In the genomic region with DNA sequence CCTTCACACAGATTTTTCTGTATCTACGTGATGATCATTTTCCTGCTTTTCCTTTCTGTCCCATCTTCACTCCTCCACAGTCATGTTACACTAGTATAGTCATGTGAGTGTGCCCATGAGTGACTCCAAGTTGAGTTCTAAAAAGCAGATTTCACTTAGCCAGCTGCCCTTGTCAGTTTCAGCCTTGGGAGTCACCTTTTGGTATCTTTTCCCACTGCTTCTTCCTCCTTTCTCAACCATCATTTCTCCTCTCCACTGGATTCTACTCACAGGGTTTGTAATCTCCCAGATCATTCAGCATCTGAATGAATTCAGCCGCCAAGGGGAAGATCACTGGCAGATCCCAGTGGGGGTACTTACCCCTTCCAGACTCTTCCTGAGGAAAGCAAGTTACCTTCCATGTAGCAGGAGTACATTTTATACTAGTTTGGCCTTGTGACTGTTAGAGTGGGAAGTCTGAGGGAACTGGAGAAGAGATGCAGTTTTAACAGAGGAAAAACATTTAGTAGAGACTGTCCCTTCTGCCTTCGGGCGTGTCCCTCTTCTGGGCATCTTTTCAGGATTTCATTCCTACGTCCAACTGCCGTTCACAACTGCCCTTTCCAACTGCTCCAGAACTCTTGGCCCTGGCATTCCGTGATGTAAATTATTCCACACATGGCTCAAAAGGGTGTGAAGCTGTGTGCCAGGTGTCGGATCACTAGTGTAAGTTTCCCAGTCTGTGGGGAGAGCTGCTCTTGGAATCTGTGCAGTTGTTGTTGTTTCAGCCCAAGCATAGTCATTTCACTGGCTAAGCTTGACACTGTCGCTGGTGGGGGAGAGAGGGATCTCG, we compare ENCODE assay signal across 11 cellular contexts. TPM values are rescaled to one million over a fixed set of nuclear protein-coding genes. Genes with fewer than 3 reads are reported as not detected.
A peak's percentile ranks its signal among the peaks of the same experiment; 100 is the strongest.
DNase-seq lines count a peak whose midpoint lies in the region; ATAC-seq and TF ChIP-seq lines count a peak whose summit lies in the region.
"Had no signal": no experiment of that assay in that cellular context is flagged by ENCODE, and none has a peak within 500 bp of the region (broad histone marks: within the 10 kb centered on the region; RNA-seq: fewer than 3 reads in every experiment).

No MANE protein-coding gene starts in this region.

- no peaks in the 10 kb centered on the region for H3K27me3 ChIP-seq in GM23338 (ENCODE audit: insufficient read depth)
- no peaks in the 10 kb centered on the region for H3K27me3 ChIP-seq in spleen (replicated peaks in 1 of 7)

- intact Hi-C loops in spleen (cut with DNase I; ENCODE audit: low total_unique reads) (no loop called here), CD14-positive monocyte (cut with micrococcal nuclease) (no loop called here)
- intact Hi-C loops in activated T-helper 2 cell treated with anti-CD3 and anti-CD28 coated beads, Interferon-gamma antibody, Interleukin-2, Interleukin-4, amounts not matched to agents 10 μg/mL and 5 μg/mL and 100 μg/mL, durations not matched to agents 14 hours and 24 hours and 36 hours (cut with micrococcal nuclease): no loop called here

- H3K4me1 ChIP-seq in GM23338 (ENCODE audit: insufficient read depth) (peaks cover 27% of the 10 kb centered on the region), spleen (peaks cover 8 to 53% (median 21%) of the 10 kb centered on the region in 6 donors)

- no peak for TF ChIP-seq POLR2A in spleen (IDR thresholded peaks at IDR 0.05)

- H3K4me3 ChIP-seq in GM23338 (no peak overlapping the region), spleen (no peak overlapping the region)

- peak; percentile 85 for ATAC-seq in GM23338
- ATAC-seq in GM21529 (IDR thresholded peaks at IDR 0.05; ENCODE audit: unreplicated experiment): no peak
- no peak for ATAC-seq in GM21723 (IDR thresholded peaks at IDR 0.05; ENCODE audit: unreplicated experiment)

- no peak for TF ChIP-seq CTCF in GM23338 (conservative IDR thresholded peaks at IDR 0.05; ENCODE audit: low read depth in 2 of 2)
- TF ChIP-seq CTCF in spleen (IDR thresholded peaks at IDR 0.05 in 8 of 11, conservative IDR thresholded peaks at IDR 0.05 in 3 of 11): no peak
- TF ChIP-seq CTCF in CD14-positive monocyte (IDR thresholded peaks at IDR 0.05): no peak

- H3K9me2 ChIP-seq in GM23338 (ENCODE audit: insufficient read depth): no peaks in the 10 kb centered on the region

- H3K36me3 Mint-ChIP-seq in GM23338 (ENCODE audit: low read depth) (peaks cover 5% of the 10 kb centered on the region; the same call in 2 of the 3 replicates), CD14-positive monocyte (peaks cover 29 to 54% of the 10 kb centered on the region in 2 donors)
- H3K36me3 Mint-ChIP-seq in activated T-helper 2 cell treated with anti-CD3 and anti-CD28 coated beads, Interferon-gamma antibody, Interleukin-2, Interleukin-4, amounts not matched to agents 10 μg/mL and 5 μg/mL and 100 μg/mL, durations not matched to agents 14 hours and 24 hours and 36 hours (ENCODE audit: low read depth): no peaks in the 10 kb centered on the region

- H3K4me3 Mint-ChIP-seq in GM23338: no peak overlapping the region
- H3K4me3 Mint-ChIP-seq in activated T-helper 2 cell treated with anti-CD3 and anti-CD28 coated beads, Interferon-gamma antibody, Interleukin-2, Interleukin-4, amounts not matched to agents 10 μg/mL and 5 μg/mL and 100 μg/mL, durations not matched to agents 14 hours and 24 hours and 36 hours (ENCODE audit: low read depth): no peak overlapping the region
- H3K4me3 Mint-ChIP-seq in CD14-positive monocyte: no peak overlapping the region

- 0 out of 2 replicates have a peak, but pooled peaks cover 4% of the 10 kb centered on the region for H4K20me1 ChIP-seq in GM23338 (replicated peaks; ENCODE audit: insufficient read depth)

- no peaks in the 10 kb centered on the region for H3F3A ChIP-seq in GM23338 (replicated peaks; ENCODE audit: low read depth)

- H3K79me2 ChIP-seq in GM23338 (replicated peaks; ENCODE audit: insufficient read depth): no peaks in the 10 kb centered on the region

- WGBS in spleen, 5 donors: 78 to 89% (median 84%) methylated on average over 10 of the region's 10 CpGs

- H3K27me3 Mint-ChIP-seq in GM23338 (ENCODE audit: insufficient read depth, low read depth, poor library complexity) (no peaks in the 10 kb centered on the region), CD14-positive monocyte (ENCODE audit: low read depth in 3 of 3) (no peaks in the 10 kb centered on the region)
- no peaks in the 10 kb centered on the region for H3K27me3 Mint-ChIP-seq in activated T-helper 2 cell treated with anti-CD3 and anti-CD28 coated beads, Interferon-gamma antibody, Interleukin-2, Interleukin-4, amounts not matched to agents 10 μg/mL and 5 μg/mL and 100 μg/mL, durations not matched to agents 14 hours and 24 hours and 36 hours (ENCODE audit: low read depth)

- H3K27ac ChIP-seq in GM23338 (ENCODE audit: low read depth): peak overlapping the region; percentile 66; the same call in 1 of the 2 replicates
- peak overlapping the region in 7 of 8 donors; percentile 2 to 56 (median 42) for H3K27ac ChIP-seq in spleen

- peaks cover 10% of the 10 kb centered on the region for H3K36me3 ChIP-seq in GM23338 (ENCODE audit: insufficient read depth)
- H3K36me3 ChIP-seq in spleen: peaks cover 4 to 50% (median 34%) of the 10 kb centered on the region in 6 donors

- H3K9me3 ChIP-seq in spleen: no peaks in the 10 kb centered on the region

- H2AFZ ChIP-seq in GM23338: no peak overlapping the region

- DNase-seq in GM23338 (ENCODE audit: low spot score): peak; percentile 30
- peak; percentile 6 for DNase-seq in astrocyte of the hippocampus (ENCODE audit: low read depth, low spot score)
- peak; percentile 32 for DNase-seq in left kidney (ENCODE audit: low read depth, low spot score)
- DNase-seq in spleen: no peak
- no peak for DNase-seq in activated T-helper 2 cell treated with anti-CD3 and anti-CD28 coated beads, Interferon-gamma antibody, Interleukin-2, Interleukin-4, amounts not matched to agents 10 μg/mL and 5 μg/mL and 100 μg/mL, durations not matched to agents 14 hours and 24 hours and 36 hours (ENCODE audit: low spot score)
- DNase-seq in CD14-positive monocyte (ENCODE audit: low spot score): no peak
- DNase-seq: activated CD4-positive, alpha-beta T cell treated with anti-CD3 and anti-CD28 coated beads, Interleukin-2, amount 50 U/mL, for 4 hours; GDM1; NCI-H1694 treated with DMSO at 0.1 percent for 48 hours had no signal

- H3K27ac Mint-ChIP-seq in GM23338 (peak overlapping the region; percentile 49), CD14-positive monocyte (peak overlapping the region in 3 of 7 donors; percentile 15 to 68 (median 15))
- H3K27ac Mint-ChIP-seq in activated T-helper 2 cell treated with anti-CD3 and anti-CD28 coated beads, Interferon-gamma antibody, Interleukin-2, Interleukin-4, amounts not matched to agents 10 μg/mL and 5 μg/mL and 100 μg/mL, durations not matched to agents 14 hours and 24 hours and 36 hours: no peak overlapping the region

- H3K9me3 Mint-ChIP-seq in GM23338: no peaks in the 10 kb centered on the region
- H3K9me3 Mint-ChIP-seq in activated T-helper 2 cell treated with anti-CD3 and anti-CD28 coated beads, Interferon-gamma antibody, Interleukin-2, Interleukin-4, amounts not matched to agents 10 μg/mL and 5 μg/mL and 100 μg/mL, durations not matched to agents 14 hours and 24 hours and 36 hours: no peaks in the 10 kb centered on the region
- no peaks in the 10 kb centered on the region for H3K9me3 Mint-ChIP-seq in CD14-positive monocyte

- H3K4me2 ChIP-seq in GM23338: 0 out of 2 replicates have a peak overlapping the region, but pooled peaks have one; percentile 11

- peaks cover 31% of the 10 kb centered on the region for H3K4me1 Mint-ChIP-seq in GM23338
- peaks cover 5% of the 10 kb centered on the region for H3K4me1 Mint-ChIP-seq in activated T-helper 2 cell treated with anti-CD3 and anti-CD28 coated beads, Interferon-gamma antibody, Interleukin-2, Interleukin-4, amounts not matched to agents 10 μg/mL and 5 μg/mL and 100 μg/mL, durations not matched to agents 14 hours and 24 hours and 36 hours (ENCODE audit: low read depth)
- peaks cover 2% of the 10 kb centered on the region for H3K4me1 Mint-ChIP-seq in CD14-positive monocyte

TF ChIP-seq in GM23338, 12 proteins besides CTCF, POLR2A, EP300 and RAD21 (continues in another document):
- TF ChIP-seq, protein P1, sequence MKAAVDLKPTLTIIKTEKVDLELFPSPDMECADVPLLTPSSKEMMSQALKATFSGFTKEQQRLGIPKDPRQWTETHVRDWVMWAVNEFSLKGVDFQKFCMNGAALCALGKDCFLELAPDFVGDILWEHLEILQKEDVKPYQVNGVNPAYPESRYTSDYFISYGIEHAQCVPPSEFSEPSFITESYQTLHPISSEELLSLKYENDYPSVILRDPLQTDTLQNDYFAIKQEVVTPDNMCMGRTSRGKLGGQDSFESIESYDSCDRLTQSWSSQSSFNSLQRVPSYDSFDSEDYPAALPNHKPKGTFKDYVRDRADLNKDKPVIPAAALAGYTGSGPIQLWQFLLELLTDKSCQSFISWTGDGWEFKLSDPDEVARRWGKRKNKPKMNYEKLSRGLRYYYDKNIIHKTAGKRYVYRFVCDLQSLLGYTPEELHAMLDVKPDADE (IDR thresholded peaks at IDR 0.05): no peak

RNA-seq across cellular contexts. Expression of a gene that starts 38.9 kb away (rescaled TPM):
- total RNA-seq in GM23338 (2014; rRNA removed; shearing (Covaris generic)): 11.0 and 11.7 TPM in 2 replicates
- 3.4 and 3.6 TPM in 2 replicates for polyA plus RNA-seq in GM23338 (2016; fragmentation: Nextera tagmentation; extraction: Ambion mirVana)
- total RNA-seq in spleen: 10 to 100 TPM; 20.0 to 27.5 (median 25.3) TPM
- 1 to 10 TPM; 3.4 to 4.8 (median 3.4) TPM for polyA plus RNA-seq in spleen
- total RNA-seq in activated T-helper 2 cell treated with anti-CD3 and anti-CD28 coated beads, Interferon-gamma antibody, Interleukin-2, Interleukin-4, amounts not matched to agents 10 μg/mL and 5 μg/mL and 100 μg/mL, durations not matched to agents 14 hours and 24 hours and 36 hours: 14.2 and 14.4 TPM in 2 replicates
- polyA plus RNA-seq in CD14-positive monocyte: 1 to 10 TPM; 1.6 to 2.2 TPM

RNA-seq across cellular contexts. Expression of a gene that starts 58.7 kb away (rescaled TPM):
- 109 and 124 TPM in 2 replicates for total RNA-seq in GM23338 (2014; rRNA removed; shearing (Covaris generic))
- polyA plus RNA-seq in GM23338 (2016; fragmentation: Nextera tagmentation; extraction: Ambion mirVana): 82.1 and 86.9 TPM in 2 replicates
- total RNA-seq in spleen: 10 to 100 TPM; 63.4 to 92.4 (median 73.0) TPM
- polyA plus RNA-seq in spleen: 10 to 100 TPM; 27.6 to 63.0 (median 33.3) TPM
- 149 and 151 TPM in 2 replicates for total RNA-seq in activated T-helper 2 cell treated with anti-CD3 and anti-CD28 coated beads, Interferon-gamma antibody, Interleukin-2, Interleukin-4, amounts not matched to agents 10 μg/mL and 5 μg/mL and 100 μg/mL, durations not matched to agents 14 hours and 24 hours and 36 hours
- 10 to 100 TPM; 29.7 to 35.5 TPM for polyA plus RNA-seq in CD14-positive monocyte

Comparison
In these comparisons a context has a peak if more than half of its experiments do, and no peak if none do; other contexts are left out.
1. DNase-seq: peak in GM23338 (single experiment), astrocyte of the hippocampus (single experiment) and left kidney (single experiment); none in spleen (single experiment), activated T-helper 2 cell treated with anti-CD3 and anti-CD28 coated beads, Interferon-gamma antibody, Interleukin-2, Interleukin-4, amounts not matched to agents 10 μg/mL and 5 μg/mL and 100 μg/mL, durations not matched to agents 14 hours and 24 hours and 36 hours (single experiment) and CD14-positive monocyte (single experiment).